Comparison of ENCODE assay signal across 8 cellular contexts in genomic region chr7:100866721-100867039, GRCh38. TPM values are rescaled to one million over a fixed set of nuclear protein-coding genes. Genes with fewer than 3 reads are reported as not detected.
A peak's percentile ranks its signal among the peaks of the same experiment; 100 is the strongest.
DNase-seq lines count a peak whose midpoint lies in the region; ATAC-seq and TF ChIP-seq lines count a peak whose summit lies in the region.

No MANE protein-coding gene starts in this region.

- no peaks in the 10 kb centered on the region for H3K9me2 ChIP-seq in GM23338 (ENCODE audit: insufficient read depth)

- intact Hi-C loops in activated B cell treated with CpG ODN at 0.5 μM for 24 hours (cut with micrococcal nuclease), result loop anchor here (1.0 kb wide), 1 partner anchor 13 kb away; no protein-coding TSS in a partner anchor

- POLR2A ChIA-PET in activated B cell treated with CpG ODN at 0.5 μM for 24 hours (lab: Charles Lee), result interaction anchor here (0.5 to 1.5 kb wide), 4 partner anchors 9 to 438 kb away, joined by 3 to 9 read pairs (median 6); partner anchors contain the start of genes SLC12A9, SRRT and ZCWPW1

- DNase-seq in GM23338 (ENCODE audit: low spot score), result no peak
- DNase-seq in activated B cell treated with CpG ODN at 0.5 μM for 24 hours, result no peak
- no peak for DNase-seq in foreskin fibroblast
- DNase-seq in DMS79 (lab: John Stamatoyannopoulos, UW), result no peak
- no peak for DNase-seq in DMS114 treated with DMSO at 0.1 percent for 48 hours (lab: John Stamatoyannopoulos, UW; ENCODE audit: unreplicated experiment)
- no peak for DNase-seq in effector CD8-positive, alpha-beta T cell (lab: John Stamatoyannopoulos, UW)

- 0 out of 2 replicates have a peak, but pooled peaks cover 3% of the 10 kb centered on the region for H4K20me1 ChIP-seq in GM23338 (replicated peaks; ENCODE audit: insufficient read depth)

- H3K9ac ChIP-seq in skeletal muscle tissue (ENCODE audit: low read depth in 1 of 3, low read length in 3 of 3), result peak overlapping the region; percentile 82 to 86 (median 86)

- peaks cover 11% of the 10 kb centered on the region for H3K4me1 ChIP-seq in GM23338 (ENCODE audit: insufficient read depth)
- H3K4me1 ChIP-seq in skeletal muscle tissue (ENCODE audit: control insufficient read depth in 3 of 3, insufficient read depth in 3 of 3, low read length in 3 of 3), result peaks cover 11 to 30% (median 18%) of the 10 kb centered on the region in 3 donors

- H3K4me3 ChIP-seq in GM23338 (peak overlapping the region; percentile 100), foreskin fibroblast (ENCODE audit: low read depth in 1 of 2, low read length in 2 of 2) (peak overlapping the region; percentile 94 to 96), skeletal muscle tissue (ENCODE audit: low read length in 3 of 3) (peak overlapping the region; percentile 71 to 78 (median 73))

- CTCF ChIA-PET in activated B cell treated with CpG ODN at 0.5 μM for 24 hours (lab: Charles Lee), result no interaction called here

- H3K9me3 ChIP-seq in skeletal muscle tissue (ENCODE audit: control insufficient read depth in 3 of 3, low read length in 3 of 3), result no peaks in the 10 kb centered on the region

- H2AFZ ChIP-seq in GM23338, result peak overlapping the region; percentile 49; the same call in 1 of the 2 replicates

- H3K4me2 ChIP-seq in GM23338, result peak overlapping the region; percentile 91

- H3K27me3 Mint-ChIP-seq in GM23338 (ENCODE audit: insufficient read depth, low read depth, poor library complexity) (peaks cover 19% of the 10 kb centered on the region), activated B cell treated with CpG ODN at 0.5 μM for 24 hours (no peaks in the 10 kb centered on the region)

- peaks cover 13% of the 10 kb centered on the region; the same call in 1 of the 2 replicates for H3F3A ChIP-seq in GM23338 (replicated peaks; ENCODE audit: low read depth)

- H3K4me1 Mint-ChIP-seq in GM23338 (peaks cover 14% of the 10 kb centered on the region; the same call in 2 of the 3 replicates), activated B cell treated with CpG ODN at 0.5 μM for 24 hours (peaks cover 22% of the 10 kb centered on the region)

- no peaks in the 10 kb centered on the region for H3K27me3 ChIP-seq in GM23338 (ENCODE audit: insufficient read depth)
- peaks cover 0 to 12% (median 0%) of the 10 kb centered on the region in 3 donors for H3K27me3 ChIP-seq in skeletal muscle tissue (ENCODE audit: control insufficient read depth in 3 of 3, insufficient read depth in 3 of 3, low read length in 3 of 3)

- peak overlapping the region; percentile 99 for H3K27ac Mint-ChIP-seq in GM23338
- H3K27ac Mint-ChIP-seq in activated B cell treated with CpG ODN at 0.5 μM for 24 hours, result peak overlapping the region; percentile 85

- TF ChIP-seq CTCF in GM23338 (conservative IDR thresholded peaks at IDR 0.05; ENCODE audit: low read depth in 2 of 2) (no peak), activated B cell treated with CpG ODN at 0.5 μM for 24 hours (IDR thresholded peaks at IDR 0.05) (no peak), foreskin fibroblast (IDR thresholded peaks at IDR 0.05; ENCODE audit: low read depth, low read length) (no peak)

- peaks cover 18% of the 10 kb centered on the region for H3K79me2 ChIP-seq in GM23338 (replicated peaks; ENCODE audit: insufficient read depth)

- no peaks in the 10 kb centered on the region; the same call in 2 of the 3 replicates for H3K9me3 Mint-ChIP-seq in GM23338
- no peaks in the 10 kb centered on the region for H3K9me3 Mint-ChIP-seq in activated B cell treated with CpG ODN at 0.5 μM for 24 hours

- peak overlapping the region; percentile 94 for H3K4me3 Mint-ChIP-seq in GM23338
- peak overlapping the region; percentile 85 for H3K4me3 Mint-ChIP-seq in activated B cell treated with CpG ODN at 0.5 μM for 24 hours

- H3K36me3 ChIP-seq in GM23338 (ENCODE audit: insufficient read depth) (peaks cover 7% of the 10 kb centered on the region; the same call in 1 of the 2 replicates), skeletal muscle tissue (ENCODE audit: control insufficient read depth in 3 of 3, insufficient read depth in 3 of 3, low read length in 3 of 3) (peaks cover 7 to 8% (median 7%) of the 10 kb centered on the region in 3 donors)

- H3K27ac ChIP-seq in GM23338 (ENCODE audit: low read depth) (peak overlapping the region; percentile 97), skeletal muscle tissue (ENCODE audit: low read depth, low read length) (peak overlapping the region; percentile 91)

- H3K36me3 Mint-ChIP-seq in GM23338 (ENCODE audit: low read depth) (peaks cover 59% of the 10 kb centered on the region), activated B cell treated with CpG ODN at 0.5 μM for 24 hours (ENCODE audit: low read depth) (peaks cover 34% of the 10 kb centered on the region)

- ATAC-seq in GM23338 (no peak), activated B cell treated with CpG ODN at 0.5 μM for 24 hours (ENCODE audit: low read depth) (no peak), HG03039 (IDR thresholded peaks at IDR 0.05; ENCODE audit: unreplicated experiment) (no peak)

TF ChIP-seq in GM23338, 12 proteins besides CTCF, POLR2A, EP300 and RAD21 (continues in another document):
- TF ChIP-seq JUNB (IDR thresholded peaks at IDR 0.05; ENCODE audit: unreplicated experiment), result no peak
- TF ChIP-seq, protein P1, sequence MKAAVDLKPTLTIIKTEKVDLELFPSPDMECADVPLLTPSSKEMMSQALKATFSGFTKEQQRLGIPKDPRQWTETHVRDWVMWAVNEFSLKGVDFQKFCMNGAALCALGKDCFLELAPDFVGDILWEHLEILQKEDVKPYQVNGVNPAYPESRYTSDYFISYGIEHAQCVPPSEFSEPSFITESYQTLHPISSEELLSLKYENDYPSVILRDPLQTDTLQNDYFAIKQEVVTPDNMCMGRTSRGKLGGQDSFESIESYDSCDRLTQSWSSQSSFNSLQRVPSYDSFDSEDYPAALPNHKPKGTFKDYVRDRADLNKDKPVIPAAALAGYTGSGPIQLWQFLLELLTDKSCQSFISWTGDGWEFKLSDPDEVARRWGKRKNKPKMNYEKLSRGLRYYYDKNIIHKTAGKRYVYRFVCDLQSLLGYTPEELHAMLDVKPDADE (IDR thresholded peaks at IDR 0.05), result no peak
- no peak for TF ChIP-seq ZNF114 (CRISPR knock-in tag; IDR thresholded peaks at IDR 0.05)
- TF ChIP-seq ZNF331 (CRISPR knock-in tag; IDR thresholded peaks at IDR 0.05; ENCODE audit: low read depth), result no peak
- TF ChIP-seq CREB1 (CRISPR knock-in tag; IDR thresholded peaks at IDR 0.05; ENCODE audit: low read depth), result no peak
- TF ChIP-seq POLR2AphosphoS5 (IDR thresholded peaks at IDR 0.05; ENCODE audit: low read depth), result no peak
- no peak for TF ChIP-seq EZH2phosphoT487 (IDR thresholded peaks at IDR 0.05; ENCODE audit: unreplicated experiment)
- no peak for TF ChIP-seq REST (IDR thresholded peaks at IDR 0.05; ENCODE audit: unreplicated experiment)

RNA-seq across cellular contexts. Expression of gene TRIP6, which starts 0.5 kb away (rescaled TPM):
- total RNA-seq in GM23338 (2014; rRNA removed; shearing (Covaris generic)), result 106 and 112 TPM in 2 replicates
- 44.6 and 45.0 TPM in 2 replicates for polyA plus RNA-seq in GM23338 (2016; fragmentation: Nextera tagmentation; extraction: Ambion mirVana)
- total RNA-seq in activated B cell treated with CpG ODN at 0.5 μM for 24 hours (12.6 and 16.9 TPM in 2 replicates), skeletal muscle tissue (25.6 TPM)

RNA-seq across cellular contexts. Expression of gene SRRT, which starts 8.2 kb away (rescaled TPM):
- 98.3 and 113 TPM in 2 replicates for total RNA-seq in GM23338 (2014; rRNA removed; shearing (Covaris generic))
- 125 and 140 TPM in 2 replicates for polyA plus RNA-seq in GM23338 (2016; fragmentation: Nextera tagmentation; extraction: Ambion mirVana)
- 229 and 244 TPM in 2 replicates for total RNA-seq in activated B cell treated with CpG ODN at 0.5 μM for 24 hours
- 25.1 TPM for total RNA-seq in skeletal muscle tissue

RNA-seq across cellular contexts. Expression of gene SLC12A9, which starts 14.2 kb away (rescaled TPM):
- 32.3 and 39.9 TPM in 2 replicates for total RNA-seq in GM23338 (2014; rRNA removed; shearing (Covaris generic))
- polyA plus RNA-seq in GM23338 (2016; fragmentation: Nextera tagmentation; extraction: Ambion mirVana), result 9.7 and 10.3 TPM in 2 replicates
- total RNA-seq in activated B cell treated with CpG ODN at 0.5 μM for 24 hours, result 48.0 and 48.9 TPM in 2 replicates
- 24.5 TPM for total RNA-seq in skeletal muscle tissue

RNA-seq across cellular contexts. Expression of gene UFSP1, which starts 22.8 kb away (rescaled TPM):
- 11.5 and 11.8 TPM in 2 replicates for total RNA-seq in GM23338 (2014; rRNA removed; shearing (Covaris generic))
- 2.0 and 4.1 TPM in 2 replicates for polyA plus RNA-seq in GM23338 (2016; fragmentation: Nextera tagmentation; extraction: Ambion mirVana)
- total RNA-seq in activated B cell treated with CpG ODN at 0.5 μM for 24 hours (3.4 and 4.5 TPM in 2 replicates), skeletal muscle tissue (5.7 TPM)

RNA-seq across cellular contexts. Expression of gene ACHE, which starts 29.0 kb away (rescaled TPM):
- 1.5 and 3.7 TPM in 2 replicates for total RNA-seq in GM23338 (2014; rRNA removed; shearing (Covaris generic))
- polyA plus RNA-seq in GM23338 (2016; fragmentation: Nextera tagmentation; extraction: Ambion mirVana), result 3.6 and 3.9 TPM in 2 replicates
- 0.16 and 0.34 TPM in 2 replicates for total RNA-seq in activated B cell treated with CpG ODN at 0.5 μM for 24 hours
- 36.0 TPM for total RNA-seq in skeletal muscle tissue
